Comparison of ENCODE assay signal across 1 cellular context in the genomic region with DNA sequence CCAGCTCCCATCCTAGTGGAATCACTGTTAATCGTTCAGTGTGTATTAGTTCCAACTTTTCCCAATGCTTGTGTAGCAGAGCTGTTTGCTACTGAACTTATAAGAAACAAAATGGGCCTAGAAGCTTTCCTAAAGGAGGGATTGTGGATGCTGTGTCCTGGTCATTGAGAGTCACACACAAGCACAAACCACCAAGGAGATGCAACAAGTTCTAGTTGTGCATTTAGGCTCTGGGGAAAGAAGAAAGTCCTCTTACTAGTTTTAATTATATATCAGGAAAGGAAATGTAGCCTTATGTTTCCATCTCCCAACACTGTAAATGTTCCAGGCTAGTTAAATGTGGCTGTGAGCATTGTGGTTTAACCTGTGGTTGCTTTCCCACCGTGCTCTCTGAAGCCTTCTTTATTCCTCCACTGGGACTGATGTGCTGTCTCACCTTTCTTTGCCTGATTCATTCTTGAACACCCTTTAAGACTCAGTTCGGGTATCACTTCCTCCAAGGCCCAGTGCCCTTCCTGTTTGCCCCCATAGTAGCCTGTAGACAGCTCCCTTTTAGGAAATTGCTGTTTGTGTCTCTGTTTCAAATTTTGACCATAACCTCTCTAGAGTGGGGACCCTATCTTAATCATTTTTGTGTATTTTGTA.
TF ChIP-seq lines count a peak whose summit lies in the region.

No MANE protein-coding gene starts in this region.

TF ChIP-seq in GM12878, 131 proteins besides CTCF, POLR2A, EP300 and RAD21 (continued from another document and continues in another):
- no peak for TF ChIP-seq ZNF384 (IDR thresholded peaks at IDR 0.05; ENCODE audit: borderline replicate concordance, low read depth, low read length)
- no peak; the same call in 1 of the 2 replicates for TF ChIP-seq SMC3 (IDR thresholded peaks at IDR 0.05; ENCODE audit: borderline replicate concordance, low read length)
- TF ChIP-seq BCL3 (IDR thresholded peaks at IDR 0.05; ENCODE audit: borderline replicate concordance, insufficient read depth, low read depth, low read length, poor library complexity, severe bottlenecking): peak; percentile 44
- TF ChIP-seq, protein P1, sequence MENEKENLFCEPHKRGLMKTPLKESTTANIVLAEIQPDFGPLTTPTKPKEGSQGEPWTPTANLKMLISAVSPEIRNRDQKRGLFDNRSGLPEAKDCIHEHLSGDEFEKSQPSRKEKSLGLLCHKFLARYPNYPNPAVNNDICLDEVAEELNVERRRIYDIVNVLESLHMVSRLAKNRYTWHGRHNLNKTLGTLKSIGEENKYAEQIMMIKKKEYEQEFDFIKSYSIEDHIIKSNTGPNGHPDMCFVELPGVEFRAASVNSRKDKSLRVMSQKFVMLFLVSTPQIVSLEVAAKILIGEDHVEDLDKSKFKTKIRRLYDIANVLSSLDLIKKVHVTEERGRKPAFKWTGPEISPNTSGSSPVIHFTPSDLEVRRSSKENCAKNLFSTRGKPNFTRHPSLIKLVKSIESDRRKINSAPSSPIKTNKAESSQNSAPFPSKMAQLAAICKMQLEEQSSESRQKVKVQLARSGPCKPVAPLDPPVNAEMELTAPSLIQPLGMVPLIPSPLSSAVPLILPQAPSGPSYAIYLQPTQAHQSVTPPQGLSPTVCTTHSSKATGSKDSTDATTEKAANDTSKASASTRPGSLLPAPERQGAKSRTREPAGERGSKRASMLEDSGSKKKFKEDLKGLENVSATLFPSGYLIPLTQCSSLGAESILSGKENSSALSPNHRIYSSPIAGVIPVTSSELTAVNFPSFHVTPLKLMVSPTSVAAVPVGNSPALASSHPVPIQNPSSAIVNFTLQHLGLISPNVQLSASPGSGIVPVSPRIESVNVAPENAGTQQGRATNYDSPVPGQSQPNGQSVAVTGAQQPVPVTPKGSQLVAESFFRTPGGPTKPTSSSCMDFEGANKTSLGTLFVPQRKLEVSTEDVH (IDR thresholded peaks at IDR 0.05; ENCODE audit: low read depth, partially characterized antibody): no peak
- TF ChIP-seq, protein P2, sequence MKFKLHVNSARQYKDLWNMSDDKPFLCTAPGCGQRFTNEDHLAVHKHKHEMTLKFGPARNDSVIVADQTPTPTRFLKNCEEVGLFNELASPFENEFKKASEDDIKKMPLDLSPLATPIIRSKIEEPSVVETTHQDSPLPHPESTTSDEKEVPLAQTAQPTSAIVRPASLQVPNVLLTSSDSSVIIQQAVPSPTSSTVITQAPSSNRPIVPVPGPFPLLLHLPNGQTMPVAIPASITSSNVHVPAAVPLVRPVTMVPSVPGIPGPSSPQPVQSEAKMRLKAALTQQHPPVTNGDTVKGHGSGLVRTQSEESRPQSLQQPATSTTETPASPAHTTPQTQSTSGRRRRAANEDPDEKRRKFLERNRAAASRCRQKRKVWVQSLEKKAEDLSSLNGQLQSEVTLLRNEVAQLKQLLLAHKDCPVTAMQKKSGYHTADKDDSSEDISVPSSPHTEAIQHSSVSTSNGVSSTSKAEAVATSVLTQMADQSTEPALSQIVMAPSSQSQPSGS (IDR thresholded peaks at IDR 0.05; ENCODE audit: low read length): peak; percentile 69; the same call in 1 of the 2 replicates
- TF ChIP-seq ZZZ3 (IDR thresholded peaks at IDR 0.05; ENCODE audit: control insufficient read depth, insufficient read length, low read depth): no peak
- peak; percentile 51; the same call in 1 of the 2 replicates for TF ChIP-seq ATF7 (IDR thresholded peaks at IDR 0.05; ENCODE audit: low read depth)
- TF ChIP-seq CBX5 (IDR thresholded peaks at IDR 0.05; ENCODE audit: low read depth): no peak
- TF ChIP-seq, protein P3, sequence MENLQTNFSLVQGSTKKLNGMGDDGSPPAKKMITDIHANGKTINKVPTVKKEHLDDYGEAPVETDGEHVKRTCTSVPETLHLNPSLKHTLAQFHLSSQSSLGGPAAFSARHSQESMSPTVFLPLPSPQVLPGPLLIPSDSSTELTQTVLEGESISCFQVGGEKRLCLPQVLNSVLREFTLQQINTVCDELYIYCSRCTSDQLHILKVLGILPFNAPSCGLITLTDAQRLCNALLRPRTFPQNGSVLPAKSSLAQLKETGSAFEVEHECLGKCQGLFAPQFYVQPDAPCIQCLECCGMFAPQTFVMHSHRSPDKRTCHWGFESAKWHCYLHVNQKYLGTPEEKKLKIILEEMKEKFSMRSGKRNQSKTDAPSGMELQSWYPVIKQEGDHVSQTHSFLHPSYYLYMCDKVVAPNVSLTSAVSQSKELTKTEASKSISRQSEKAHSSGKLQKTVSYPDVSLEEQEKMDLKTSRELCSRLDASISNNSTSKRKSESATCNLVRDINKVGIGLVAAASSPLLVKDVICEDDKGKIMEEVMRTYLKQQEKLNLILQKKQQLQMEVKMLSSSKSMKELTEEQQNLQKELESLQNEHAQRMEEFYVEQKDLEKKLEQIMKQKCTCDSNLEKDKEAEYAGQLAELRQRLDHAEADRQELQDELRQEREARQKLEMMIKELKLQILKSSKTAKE (IDR thresholded peaks at IDR 0.05; ENCODE audit: low read depth, poor library complexity, severe bottlenecking): peak; percentile 87
- peak; percentile 93 for TF ChIP-seq RUNX3 (IDR thresholded peaks at IDR 0.05; ENCODE audit: low read length)
- no peak for TF ChIP-seq ELK1 (IDR thresholded peaks at IDR 0.05; ENCODE audit: low read depth, low read length)
- no peak for TF ChIP-seq ZNF592 (IDR thresholded peaks at IDR 0.05)
- TF ChIP-seq JUNB (IDR thresholded peaks at IDR 0.05): peak; percentile 72
- no peak for TF ChIP-seq FOXK2 (IDR thresholded peaks at IDR 0.05)
- TF ChIP-seq, protein P4, sequence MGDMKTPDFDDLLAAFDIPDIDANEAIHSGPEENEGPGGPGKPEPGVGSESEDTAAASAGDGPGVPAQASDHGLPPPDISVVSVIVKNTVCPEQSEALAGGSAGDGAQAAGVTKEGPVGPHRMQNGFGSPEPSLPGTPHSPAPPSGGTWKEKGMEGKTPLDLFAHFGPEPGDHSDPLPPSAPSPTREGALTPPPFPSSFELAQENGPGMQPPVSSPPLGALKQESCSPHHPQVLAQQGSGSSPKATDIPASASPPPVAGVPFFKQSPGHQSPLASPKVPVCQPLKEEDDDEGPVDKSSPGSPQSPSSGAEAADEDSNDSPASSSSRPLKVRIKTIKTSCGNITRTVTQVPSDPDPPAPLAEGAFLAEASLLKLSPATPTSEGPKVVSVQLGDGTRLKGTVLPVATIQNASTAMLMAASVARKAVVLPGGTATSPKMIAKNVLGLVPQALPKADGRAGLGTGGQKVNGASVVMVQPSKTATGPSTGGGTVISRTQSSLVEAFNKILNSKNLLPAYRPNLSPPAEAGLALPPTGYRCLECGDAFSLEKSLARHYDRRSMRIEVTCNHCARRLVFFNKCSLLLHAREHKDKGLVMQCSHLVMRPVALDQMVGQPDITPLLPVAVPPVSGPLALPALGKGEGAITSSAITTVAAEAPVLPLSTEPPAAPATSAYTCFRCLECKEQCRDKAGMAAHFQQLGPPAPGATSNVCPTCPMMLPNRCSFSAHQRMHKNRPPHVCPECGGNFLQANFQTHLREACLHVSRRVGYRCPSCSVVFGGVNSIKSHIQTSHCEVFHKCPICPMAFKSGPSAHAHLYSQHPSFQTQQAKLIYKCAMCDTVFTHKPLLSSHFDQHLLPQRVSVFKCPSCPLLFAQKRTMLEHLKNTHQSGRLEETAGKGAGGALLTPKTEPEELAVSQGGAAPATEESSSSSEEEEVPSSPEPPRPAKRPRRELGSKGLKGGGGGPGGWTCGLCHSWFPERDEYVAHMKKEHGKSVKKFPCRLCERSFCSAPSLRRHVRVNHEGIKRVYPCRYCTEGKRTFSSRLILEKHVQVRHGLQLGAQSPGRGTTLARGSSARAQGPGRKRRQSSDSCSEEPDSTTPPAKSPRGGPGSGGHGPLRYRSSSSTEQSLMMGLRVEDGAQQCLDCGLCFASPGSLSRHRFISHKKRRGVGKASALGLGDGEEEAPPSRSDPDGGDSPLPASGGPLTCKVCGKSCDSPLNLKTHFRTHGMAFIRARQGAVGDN (IDR thresholded peaks at IDR 0.05): peak; percentile 57; the same call in 1 of the 2 replicates
- TF ChIP-seq HCFC1 (IDR thresholded peaks at IDR 0.05; ENCODE audit: low read length): no peak
- TF ChIP-seq, protein P5, sequence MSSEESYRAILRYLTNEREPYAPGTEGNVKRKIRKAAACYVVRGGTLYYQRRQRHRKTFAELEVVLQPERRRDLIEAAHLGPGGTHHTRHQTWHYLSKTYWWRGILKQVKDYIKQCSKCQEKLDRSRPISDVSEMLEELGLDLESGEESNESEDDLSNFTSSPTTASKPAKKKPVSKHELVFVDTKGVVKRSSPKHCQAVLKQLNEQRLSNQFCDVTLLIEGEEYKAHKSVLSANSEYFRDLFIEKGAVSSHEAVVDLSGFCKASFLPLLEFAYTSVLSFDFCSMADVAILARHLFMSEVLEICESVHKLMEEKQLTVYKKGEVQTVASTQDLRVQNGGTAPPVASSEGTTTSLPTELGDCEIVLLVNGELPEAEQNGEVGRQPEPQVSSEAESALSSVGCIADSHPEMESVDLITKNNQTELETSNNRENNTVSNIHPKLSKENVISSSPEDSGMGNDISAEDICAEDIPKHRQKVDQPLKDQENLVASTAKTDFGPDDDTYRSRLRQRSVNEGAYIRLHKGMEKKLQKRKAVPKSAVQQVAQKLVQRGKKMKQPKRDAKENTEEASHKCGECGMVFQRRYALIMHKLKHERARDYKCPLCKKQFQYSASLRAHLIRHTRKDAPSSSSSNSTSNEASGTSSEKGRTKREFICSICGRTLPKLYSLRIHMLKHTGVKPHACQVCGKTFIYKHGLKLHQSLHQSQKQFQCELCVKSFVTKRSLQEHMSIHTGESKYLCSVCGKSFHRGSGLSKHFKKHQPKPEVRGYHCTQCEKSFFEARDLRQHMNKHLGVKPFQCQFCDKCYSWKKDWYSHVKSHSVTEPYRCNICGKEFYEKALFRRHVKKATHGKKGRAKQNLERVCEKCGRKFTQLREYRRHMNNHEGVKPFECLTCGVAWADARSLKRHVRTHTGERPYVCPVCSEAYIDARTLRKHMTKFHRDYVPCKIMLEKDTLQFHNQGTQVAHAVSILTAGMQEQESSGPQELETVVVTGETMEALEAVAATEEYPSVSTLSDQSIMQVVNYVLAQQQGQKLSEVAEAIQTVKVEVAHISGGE (CRISPR knock-in tag; IDR thresholded peaks at IDR 0.05): no peak
- TF ChIP-seq NBN (IDR thresholded peaks at IDR 0.05): peak; percentile 61; the same call in 1 of the 2 replicates
- no peak for TF ChIP-seq FOS (IDR thresholded peaks at IDR 0.05; ENCODE audit: borderline replicate concordance, extremely low read depth, insufficient read length)
- no peak for TF ChIP-seq PAX8 (IDR thresholded peaks at IDR 0.05)
- TF ChIP-seq JUND (IDR thresholded peaks at IDR 0.05; ENCODE audit: low read depth, low read length): no peak
- no peak for TF ChIP-seq NRF1 (conservative IDR thresholded peaks at IDR 0.05; ENCODE audit: low read depth, low read length)
- no peak for TF ChIP-seq HDAC2 (IDR thresholded peaks at IDR 0.05)
- no peak for TF ChIP-seq HDAC6 (IDR thresholded peaks at IDR 0.05; ENCODE audit: unreplicated experiment)
- no peak for TF ChIP-seq YBX1 (IDR thresholded peaks at IDR 0.05)
- TF ChIP-seq WRNIP1 (IDR thresholded peaks at IDR 0.05; ENCODE audit: borderline replicate concordance, low read depth, low read length): no peak
- TF ChIP-seq MXI1 (IDR thresholded peaks at IDR 0.05; ENCODE audit: low read depth, low read length): no peak
- no peak for TF ChIP-seq POLR2AphosphoS5 (IDR thresholded peaks at IDR 0.05; ENCODE audit: low read length)
- TF ChIP-seq FOXM1 (IDR thresholded peaks at IDR 0.05; ENCODE audit: low read depth, low read length): peak; percentile 51; the same call in 1 of the 2 replicates
- no peak for TF ChIP-seq ATF3 (IDR thresholded peaks at IDR 0.05; ENCODE audit: borderline replicate concordance, extremely low read depth, low read depth, low read length)
- peak; percentile 77 for TF ChIP-seq ZNF217 (IDR thresholded peaks at IDR 0.05)
